Comparison of ENCODE assay signal across 8 cellular contexts in the genomic region with DNA sequence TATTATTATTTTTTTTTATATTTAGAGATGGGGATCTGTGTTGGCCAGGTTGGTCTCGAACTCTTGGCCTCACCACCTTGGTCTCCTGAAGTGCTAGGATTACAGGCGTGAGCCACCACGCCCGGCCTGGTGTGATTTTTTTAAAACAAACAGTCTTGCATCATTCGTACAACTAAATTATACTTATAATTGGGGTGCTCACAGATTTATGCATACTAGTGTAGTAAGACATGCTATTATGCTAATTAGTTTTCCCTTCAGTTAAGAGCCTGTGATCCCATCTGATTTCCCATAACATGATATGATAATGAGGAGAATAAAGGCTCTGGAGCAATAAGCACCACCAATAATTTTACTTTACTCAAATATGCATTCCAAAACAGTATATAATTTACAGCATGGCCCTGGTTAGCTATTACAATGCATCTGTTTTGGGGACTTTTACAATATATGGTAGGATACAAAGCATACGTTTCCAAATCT. TPM values are rescaled to one million over a fixed set of nuclear protein-coding genes. Genes with fewer than 3 reads are reported as not detected.
DNase-seq lines count a peak whose midpoint lies in the region; ATAC-seq and TF ChIP-seq lines count a peak whose summit lies in the region.

No MANE protein-coding gene starts in this region.

- TF ChIP-seq POLR2A in gastroesophageal sphincter (IDR thresholded peaks at IDR 0.05) = no peak

- H3K9me3 Mint-ChIP-seq in activated naive CD4-positive, alpha-beta T cell treated with anti-CD3 and anti-CD28 coated beads, Interleukin-2, amount 50 U/mL, for 72 hours = no peaks in the 10 kb centered on the region
- peaks cover 0 to under 1% (median 0%) of the 10 kb centered on the region in 8 donors for H3K9me3 Mint-ChIP-seq in CD4-positive, alpha-beta memory T cell

- DNase-seq in GM12864 (ENCODE audit: low read depth) = no peak
- no peak for DNase-seq in RWPE1 (ENCODE audit: low spot score)
- DNase-seq in smooth muscle cell (lab: John Stamatoyannopoulos, UW; ENCODE audit: unreplicated experiment) = no peak
- no peak for DNase-seq in NCI-H1436 treated with DMSO at 0.1 percent for 48 hours (lab: John Stamatoyannopoulos, UW)
- DNase-seq in activated naive CD4-positive, alpha-beta T cell treated with anti-CD3 and anti-CD28 coated beads, Interleukin-2, amount 50 U/mL, for 72 hours (ENCODE audit: low spot score in 2 of 2) = no peak
- no peak for DNase-seq in dedifferentiated amniotic fluid mesenchymal stem cell (ENCODE audit: extremely low spot score)
- no peak for DNase-seq in CD4-positive, alpha-beta memory T cell

- no peak for TF ChIP-seq EP300 in gastroesophageal sphincter (IDR thresholded peaks at IDR 0.05)

- no peak overlapping the region for H3K27ac Mint-ChIP-seq in activated naive CD4-positive, alpha-beta T cell treated with anti-CD3 and anti-CD28 coated beads, Interleukin-2, amount 50 U/mL, for 72 hours
- no peak overlapping the region for H3K27ac Mint-ChIP-seq in CD4-positive, alpha-beta memory T cell

- WGBS in gastroesophageal sphincter (ENCODE audit: low coverage in 1 of 2), 2 donors = 49 to 60% methylated on average over 6 of the region's 6 CpGs
- WGBS in smooth muscle cell (ENCODE audit: low lambda C conversion rate) = 83% methylated on average over 6 of the region's 6 CpGs

- no peak for ATAC-seq in gastroesophageal sphincter
- ATAC-seq in activated naive CD4-positive, alpha-beta T cell treated with anti-CD3 and anti-CD28 coated beads, Interleukin-2, amount 50 U/mL, for 72 hours = no peak

- peaks cover 10% of the 10 kb centered on the region for H3F3A ChIP-seq in smooth muscle cell (ENCODE audit: low read depth)

- no peaks in the 10 kb centered on the region for H3K36me3 ChIP-seq in gastroesophageal sphincter
- H3K36me3 ChIP-seq in smooth muscle cell (ENCODE audit: low read depth) = no peaks in the 10 kb centered on the region
- no peaks in the 10 kb centered on the region for H3K36me3 ChIP-seq in CD4-positive, alpha-beta memory T cell (ENCODE audit: insufficient read depth, low read length)

- peak overlapping the region; percentile 52 for H3K27ac ChIP-seq in RWPE1
- peak overlapping the region in 3 of 4 donors; percentile 96 to 97 (median 96) for H3K27ac ChIP-seq in gastroesophageal sphincter
- peak overlapping the region; percentile 83 for H3K27ac ChIP-seq in smooth muscle cell (ENCODE audit: low read depth)
- H3K27ac ChIP-seq in CD4-positive, alpha-beta memory T cell (ENCODE audit: low read depth, low read length) = no peak overlapping the region

- no peak overlapping the region for H2AFZ ChIP-seq in smooth muscle cell (ENCODE audit: low read depth)

- H3K4me1 ChIP-seq in gastroesophageal sphincter = peaks cover 0 to 74% (median 12%) of the 10 kb centered on the region in 3 donors
- peaks cover 23% of the 10 kb centered on the region for H3K4me1 ChIP-seq in smooth muscle cell (ENCODE audit: low read depth)
- peaks cover 35% of the 10 kb centered on the region for H3K4me1 ChIP-seq in CD4-positive, alpha-beta memory T cell (ENCODE audit: insufficient read depth, low read length)

- no peaks in the 10 kb centered on the region for H3K27me3 Mint-ChIP-seq in CD4-positive, alpha-beta memory T cell

- H3K27me3 ChIP-seq in gastroesophageal sphincter (no peaks in the 10 kb centered on the region), smooth muscle cell (ENCODE audit: low read depth) (no peaks in the 10 kb centered on the region)
- no peaks in the 10 kb centered on the region for H3K27me3 ChIP-seq in CD4-positive, alpha-beta memory T cell (ENCODE audit: insufficient read depth, low read length)

- peaks cover 0 to 9% of the 10 kb centered on the region in 2 donors for H3K36me3 Mint-ChIP-seq in activated naive CD4-positive, alpha-beta T cell treated with anti-CD3 and anti-CD28 coated beads, Interleukin-2, amount 50 U/mL, for 72 hours
- H3K36me3 Mint-ChIP-seq in CD4-positive, alpha-beta memory T cell = peaks cover 0 to 5% of the 10 kb centered on the region in 2 donors

- H3K4me3 ChIP-seq in GM12864 (ENCODE audit: low read depth, low read length) = peak overlapping the region; percentile 98
- H3K4me3 ChIP-seq in gastroesophageal sphincter = peak overlapping the region in 1 of 2 donors; percentile 98
- H3K4me3 ChIP-seq in smooth muscle cell = peak overlapping the region; percentile 98
- no peak overlapping the region for H3K4me3 ChIP-seq in CD4-positive, alpha-beta memory T cell (ENCODE audit: low read length in 2 of 2)

- peaks cover 50% of the 10 kb centered on the region for H4K20me1 ChIP-seq in smooth muscle cell (ENCODE audit: low read depth)

- intact Hi-C loops in CD4-positive, alpha-beta memory T cell (cut with micrococcal nuclease) = no loop called here

- CTCF ChIA-PET in RWPE1 (lab: Yijun Ruan, JAX) = interaction anchor here (0.9 to 1.0 kb wide), 2 partner anchors 195 to 227 kb away, joined by 3 read pairs; no protein-coding TSS in a partner anchor
- CTCF ChIA-PET in CD4-positive, alpha-beta memory T cell (lab: Charles Lee; ENCODE audit: partially characterized antibody) = interaction anchor here (1.6 to 4.2 kb wide), 3 partner anchors 24 to 227 kb away, joined by 5 to 29 read pairs (median 7); a partner anchor contains a TSS

- POLR2A ChIA-PET in RWPE1 (lab: Yijun Ruan, JAX; ENCODE audit: low non-redundant PET) = interaction anchor here (0.6 kb wide), 1 partner anchor 279 kb away, joined by 3 read pairs; no protein-coding TSS in a partner anchor
- POLR2A ChIA-PET in CD4-positive, alpha-beta memory T cell (lab: Charles Lee; ENCODE audit: partially characterized antibody) = interaction anchor here (0.9 to 2.3 kb wide), 3 partner anchors 25 to 158 kb away, joined by 3 to 9 read pairs (median 3); a partner anchor contains a TSS

- H3K4me1 Mint-ChIP-seq in CD4-positive, alpha-beta memory T cell = peaks cover 19 to 42% (median 25%) of the 10 kb centered on the region in 4 donors

- peak overlapping the region; percentile 88 for H3K4me2 ChIP-seq in smooth muscle cell

- H3K9me3 ChIP-seq in gastroesophageal sphincter (no peaks in the 10 kb centered on the region), smooth muscle cell (replicated peaks; ENCODE audit: low read depth) (no peaks in the 10 kb centered on the region)
- no peaks in the 10 kb centered on the region for H3K9me3 ChIP-seq in CD4-positive, alpha-beta memory T cell (ENCODE audit: control insufficient read depth in 1 of 2, low read length in 2 of 2)

- no peak for TF ChIP-seq CTCF in GM12864 (IDR thresholded peaks at IDR 0.05; ENCODE audit: low read depth, low read length, missing control alignments)
- TF ChIP-seq CTCF in RWPE1 (conservative IDR thresholded peaks at IDR 0.05; ENCODE audit: low read depth) = no peak
- no peak for TF ChIP-seq CTCF in gastroesophageal sphincter (IDR thresholded peaks at IDR 0.05)
- TF ChIP-seq CTCF in smooth muscle cell (IDR thresholded peaks at IDR 0.05; ENCODE audit: borderline replicate concordance, insufficient read depth, poor library complexity, severe bottlenecking) = no peak

- peaks cover 51% of the 10 kb centered on the region for H3K79me2 ChIP-seq in smooth muscle cell (ENCODE audit: low read depth)

- no peak overlapping the region for H3K9ac ChIP-seq in smooth muscle cell (ENCODE audit: low read depth)

- no peak overlapping the region for H3K4me3 Mint-ChIP-seq in CD4-positive, alpha-beta memory T cell

RNA-seq across cellular contexts. Expression of a gene that starts 1.9 kb away (rescaled TPM):
- total RNA-seq in gastroesophageal sphincter = 10 to 100 TPM; 32.2 to 66.3 (median 46.9) TPM
- total RNA-seq in smooth muscle cell = 12.9 and 15.2 TPM in 2 replicates
- polyA plus RNA-seq in smooth muscle cell = 7.5 and 7.8 TPM in 2 replicates
- 10 to 100 TPM in 1 of 2 donors, 1 to 10 TPM in 1; 7.9 to 15.1 TPM for total RNA-seq in activated naive CD4-positive, alpha-beta T cell treated with anti-CD3 and anti-CD28 coated beads, Interleukin-2, amount 50 U/mL, for 72 hours
- total RNA-seq in CD4-positive, alpha-beta memory T cell = 10 to 100 TPM; 25.9 TPM
- polyA plus RNA-seq in CD4-positive, alpha-beta memory T cell = 10 to 100 TPM in 1 of 2 donors, 1 to 10 TPM in 1; 7.0 to 10.2 TPM

RNA-seq across cellular contexts. Expression of a gene that starts 35.3 kb away (rescaled TPM):
- total RNA-seq in gastroesophageal sphincter = 1,000 to 10,000 TPM; 1,014 to 3,120 (median 2,269) TPM
- total RNA-seq in smooth muscle cell = 2,106 and 2,498 TPM in 2 replicates
- polyA plus RNA-seq in smooth muscle cell = 660 and 695 TPM in 2 replicates
- total RNA-seq in activated naive CD4-positive, alpha-beta T cell treated with anti-CD3 and anti-CD28 coated beads, Interleukin-2, amount 50 U/mL, for 72 hours = 1,000 to 10,000 TPM; 2,345 to 2,565 TPM
- total RNA-seq in CD4-positive, alpha-beta memory T cell = 1,000 to 10,000 TPM; 2,689 to 2,757 TPM
- polyA plus RNA-seq in CD4-positive, alpha-beta memory T cell = 1,000 to 10,000 TPM; 1,588 to 1,682 TPM

Comparison
In these comparisons a context has a peak if more than half of its experiments do, and no peak if none do; other contexts are left out.
1. H3K4me3 ChIP-seq: peak in GM12864 (single experiment) and smooth muscle cell (single experiment); none in CD4-positive, alpha-beta memory T cell (0 of 2).